1 cellular context compared by ENCODE assay signal in genomic region chr17:31549121-31549524, GRCh38.
TF ChIP-seq lines count a peak whose summit lies in the region.

No MANE protein-coding gene starts in this region.

TF ChIP-seq in K562, 482 proteins besides CTCF, POLR2A, EP300 and RAD21 (continued from another document and continues in another):
- TF ChIP-seq CHD7 (IDR thresholded peaks at IDR 0.05; ENCODE audit: low read depth, low read length) (no peak), ZNF175 (CRISPR knock-in tag; IDR thresholded peaks at IDR 0.05; ENCODE audit: low read depth) (no peak), NKRF (IDR thresholded peaks at IDR 0.05; ENCODE audit: borderline replicate concordance) (0 out of 2 replicates have a peak, but pooled peaks have one; percentile 13), HDAC1 (IDR thresholded peaks at IDR 0.05) (peak in 1 of 2 experiments; percentile 36; a peak in 1 of 4 replicates), HNRNPLL (IDR thresholded peaks at IDR 0.05; ENCODE audit: low read depth, low read length, poor library complexity, severe bottlenecking) (no peak), TBL1XR1 (IDR thresholded peaks at IDR 0.05; ENCODE audit: low read length in 2 of 2) (no peak), STAT6 (CRISPR knock-in tag; IDR thresholded peaks at IDR 0.05) (no peak), SNAPC5 (CRISPR knock-in tag; IDR thresholded peaks at IDR 0.05) (no peak), ZMIZ1 (IDR thresholded peaks at IDR 0.05; ENCODE audit: low read depth in 2 of 2, low read length in 2 of 2) (no peak), DPF2 (IDR thresholded peaks at IDR 0.05) (no peak), MCM7 (IDR thresholded peaks at IDR 0.05) (no peak), DDX20 (tag; IDR thresholded peaks at IDR 0.05; ENCODE audit: low read depth) (no peak), MAFF (IDR thresholded peaks at IDR 0.05; ENCODE audit: low read length) (no peak), L3MBTL2 (IDR thresholded peaks at IDR 0.05) (peak; percentile 64; the same call in 1 of the 2 replicates), GMEB1 (CRISPR knock-in tag; IDR thresholded peaks at IDR 0.05) (0 out of 2 replicates have a peak, but pooled peaks have one; percentile 19), ZNF699 (CRISPR knock-in tag; IDR thresholded peaks at IDR 0.05; ENCODE audit: insufficient replicate concordance) (no peak), ZNF695 (CRISPR knock-in tag; IDR thresholded peaks at IDR 0.05) (no peak), REST (CRISPR knock-in tag; IDR thresholded peaks at IDR 0.05; ENCODE audit: low read depth) (no peak), ZNF436 (CRISPR knock-in tag; IDR thresholded peaks at IDR 0.05) (no peak), ATF7 (IDR thresholded peaks at IDR 0.05) (no peak), TRIM24 (IDR thresholded peaks at IDR 0.05) (no peak), ETV6 (IDR thresholded peaks at IDR 0.05; ENCODE audit: borderline replicate concordance in 1 of 2, low read depth in 2 of 2, low read length in 1 of 2) (no peak), ETV6 (CRISPR knock-in tag; IDR thresholded peaks at IDR 0.05; ENCODE audit: borderline replicate concordance) (no peak), PKNOX1 (IDR thresholded peaks at IDR 0.05) (no peak), ZNF217 (CRISPR knock-in tag; IDR thresholded peaks at IDR 0.05) (no peak), RHOXF2B (CRISPR knock-in tag; conservative IDR thresholded peaks at IDR 0.05) (no peak), MXI1 (IDR thresholded peaks at IDR 0.05; ENCODE audit: low read depth, low read length) (no peak), ZFX (CRISPR knock-in tag; IDR thresholded peaks at IDR 0.05) (no peak), ZNF24 (IDR thresholded peaks at IDR 0.05) (no peak)
